In genomic region chr5:168219515-168220410, GRCh38 we compare ENCODE assay signal across 9 cellular contexts.
DNase-seq lines count a peak whose midpoint lies in the region; ATAC-seq and TF ChIP-seq lines count a peak whose summit lies in the region.
"Had no signal": no experiment of that assay in that cellular context is flagged by ENCODE, and none has a peak within 500 bp of the region (broad histone marks: within the 10 kb centered on the region; RNA-seq: fewer than 3 reads in every experiment).

No MANE protein-coding gene starts in this region.

- H3K27ac ChIP-seq in naive thymus-derived CD4-positive, alpha-beta T cell (ENCODE audit: low read depth, low read length) = no peak overlapping the region

- H3K4me3 ChIP-seq in naive thymus-derived CD4-positive, alpha-beta T cell (ENCODE audit: low read length) = no peak overlapping the region

- no peak overlapping the region for H3K4me3 Mint-ChIP-seq in WTC11
- H3K4me3 Mint-ChIP-seq in naive thymus-derived CD4-positive, alpha-beta T cell = peak overlapping the region in 2 of 10 donors; percentile 25 to 42
- H3K4me3 Mint-ChIP-seq: dendritic cell treated with granulocyte-macrophage colony-stimulating factor and Interleukin-4, amounts not matched to agents 40 ng/mL and 50 ng/mL, for 4 days had no signal

- no peaks in the 10 kb centered on the region for H3K9me3 Mint-ChIP-seq in WTC11
- no peaks in the 10 kb centered on the region for H3K9me3 Mint-ChIP-seq in naive thymus-derived CD4-positive, alpha-beta T cell
- H3K9me3 Mint-ChIP-seq: dendritic cell treated with granulocyte-macrophage colony-stimulating factor and Interleukin-4, amounts not matched to agents 40 ng/mL and 50 ng/mL, for 4 days had no signal

- H3K27me3 Mint-ChIP-seq in WTC11 (ENCODE audit: low read depth) = no peaks in the 10 kb centered on the region
- H3K27me3 Mint-ChIP-seq in naive thymus-derived CD4-positive, alpha-beta T cell = peaks cover 0 to 12% (median 0%) of the 10 kb centered on the region in 5 donors

- no peaks in the 10 kb centered on the region for H3K36me3 ChIP-seq in naive thymus-derived CD4-positive, alpha-beta T cell (ENCODE audit: control insufficient read depth in 2 of 3, insufficient read depth in 3 of 3, low read length in 3 of 3)

- H3K36me3 Mint-ChIP-seq in WTC11 = no peaks in the 10 kb centered on the region
- no peaks in the 10 kb centered on the region for H3K36me3 Mint-ChIP-seq in naive thymus-derived CD4-positive, alpha-beta T cell

- DNase-seq in DMS 273 treated with DMSO at 0.1 percent for 48 hours (lab: John Stamatoyannopoulos, UW) (peak; percentile 42), NCI-H2171 (lab: John Stamatoyannopoulos, UW) (peak; percentile 4), WTC11 (ENCODE audit: low spot score) (peak; percentile 59), fibroblast of gingiva (ENCODE audit: low read depth) (peak; percentile 63)
- DNase-seq in naive thymus-derived CD4-positive, alpha-beta T cell = peak in 5 of 9 donors; percentile 13 to 48 (median 21)
- DNase-seq in activated effector memory CD4-positive, alpha-beta T cell treated with Interleukin-2 at 50 U/mL for 16 hours = no peak

- intact Hi-C loops in naive thymus-derived CD4-positive, alpha-beta T cell (cut with micrococcal nuclease) = loop anchor here (1.0 kb wide), 2 partner anchors 105 to 496 kb away; no protein-coding TSS in a partner anchor

- H3K9me3 ChIP-seq in naive thymus-derived CD4-positive, alpha-beta T cell (ENCODE audit: control insufficient read depth in 2 of 3, low read length in 3 of 3) = no peaks in the 10 kb centered on the region

- CTCF ChIA-PET in WTC11 (lab: Charles Lee) = interaction anchor here (0.6 to 2.4 kb wide), 25 partner anchors 10 to 1617 kb away, joined by 3 to 26 read pairs (median 5); no protein-coding TSS in a partner anchor
- CTCF ChIA-PET in naive thymus-derived CD4-positive, alpha-beta T cell (lab: Charles Lee) = interaction anchor here (0.6 to 1.4 kb wide), 6 partner anchors 12 to 503 kb away, joined by 3 to 5 read pairs (median 3); no protein-coding TSS in a partner anchor

- H3K4me1 Mint-ChIP-seq in WTC11 = peaks cover 39% of the 10 kb centered on the region
- peaks cover 0 to 16% (median 5%) of the 10 kb centered on the region in 7 donors for H3K4me1 Mint-ChIP-seq in naive thymus-derived CD4-positive, alpha-beta T cell

- no peaks in the 10 kb centered on the region for H3K4me1 ChIP-seq in naive thymus-derived CD4-positive, alpha-beta T cell (ENCODE audit: control insufficient read depth in 2 of 2, insufficient read depth in 2 of 2, low read length in 2 of 2)

- TF ChIP-seq CTCF in WTC11 (IDR thresholded peaks at IDR 0.05) = peak; percentile 79

- POLR2A ChIA-PET in WTC11 (lab: Charles Lee) = interaction anchor here (0.7 kb wide), 1 partner anchor 108 kb away, joined by 5 read pairs; no protein-coding TSS in a partner anchor
- POLR2A ChIA-PET in naive thymus-derived CD4-positive, alpha-beta T cell (lab: Charles Lee) = no interaction called here

- H3K27me3 ChIP-seq in naive thymus-derived CD4-positive, alpha-beta T cell (ENCODE audit: control insufficient read depth in 2 of 2, insufficient read depth in 2 of 2, low read length in 2 of 2) = no peaks in the 10 kb centered on the region

- no peak overlapping the region; the same call in 1 of the 2 replicates for H3K27ac Mint-ChIP-seq in WTC11
- no peak overlapping the region for H3K27ac Mint-ChIP-seq in naive thymus-derived CD4-positive, alpha-beta T cell
- H3K27ac Mint-ChIP-seq: dendritic cell treated with granulocyte-macrophage colony-stimulating factor and Interleukin-4, amounts not matched to agents 40 ng/mL and 50 ng/mL, for 4 days had no signal

- ATAC-seq in GM19043 (IDR thresholded peaks at IDR 0.05; ENCODE audit: low read depth, unreplicated experiment) (peak; percentile 92), HG03135 (IDR thresholded peaks at IDR 0.05; ENCODE audit: unreplicated experiment) (peak; percentile 78), WTC11 (peak; percentile 72)
- ATAC-seq in naive thymus-derived CD4-positive, alpha-beta T cell = peak; percentile 78

TF ChIP-seq in WTC11, 78 proteins besides CTCF, POLR2A, EP300 and RAD21:
- TF ChIP-seq FOXK1 (CRISPR knock-in tag; IDR thresholded peaks at IDR 0.05) (peak; percentile 74), CREB1 (CRISPR knock-in tag; IDR thresholded peaks at IDR 0.05) (no peak)
